ENCODE assay signal across 1 cellular context in genomic region chr3:174325834-174326705, GRCh38.
TF ChIP-seq lines count a peak whose summit lies in the region.

No MANE protein-coding gene starts in this region.

TF ChIP-seq in GM23338, 12 proteins besides CTCF, POLR2A, EP300 and RAD21 (continued from another document):
- no peak for TF ChIP-seq JUNB (IDR thresholded peaks at IDR 0.05; ENCODE audit: unreplicated experiment)
- TF ChIP-seq ETS1 (IDR thresholded peaks at IDR 0.05) = no peak
